1 cellular context compared by ENCODE assay signal in genomic region chr11:65418681-65419459, GRCh38.
A peak's percentile ranks its signal among the peaks of the same experiment; 100 is the strongest.
TF ChIP-seq lines count a peak whose summit lies in the region.

No MANE protein-coding gene starts in this region.

TF ChIP-seq in K562, 482 proteins besides CTCF, POLR2A, EP300 and RAD21 (continued from another document and continues in another):
- TF ChIP-seq, protein P1, sequence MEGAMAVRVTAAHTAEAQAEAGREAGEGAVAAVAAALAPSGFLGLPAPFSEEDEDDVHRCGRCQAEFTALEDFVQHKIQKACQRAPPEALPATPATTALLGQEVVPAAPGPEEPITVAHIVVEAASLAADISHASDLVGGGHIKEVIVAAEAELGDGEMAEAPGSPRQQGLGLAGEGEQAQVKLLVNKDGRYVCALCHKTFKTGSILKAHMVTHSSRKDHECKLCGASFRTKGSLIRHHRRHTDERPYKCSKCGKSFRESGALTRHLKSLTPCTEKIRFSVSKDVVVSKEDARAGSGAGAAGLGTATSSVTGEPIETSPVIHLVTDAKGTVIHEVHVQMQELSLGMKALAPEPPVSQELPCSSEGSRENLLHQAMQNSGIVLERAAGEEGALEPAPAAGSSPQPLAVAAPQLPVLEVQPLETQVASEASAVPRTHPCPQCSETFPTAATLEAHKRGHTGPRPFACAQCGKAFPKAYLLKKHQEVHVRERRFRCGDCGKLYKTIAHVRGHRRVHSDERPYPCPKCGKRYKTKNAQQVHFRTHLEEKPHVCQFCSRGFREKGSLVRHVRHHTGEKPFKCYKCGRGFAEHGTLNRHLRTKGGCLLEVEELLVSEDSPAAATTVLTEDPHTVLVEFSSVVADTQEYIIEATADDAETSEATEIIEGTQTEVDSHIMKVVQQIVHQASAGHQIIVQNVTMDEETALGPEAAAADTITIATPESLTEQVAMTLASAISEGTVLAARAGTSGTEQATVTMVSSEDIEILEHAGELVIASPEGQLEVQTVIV (CRISPR knock-in tag; IDR thresholded peaks at IDR 0.05; ENCODE audit: borderline replicate concordance), result no peak
- TF ChIP-seq MLLT1 (IDR thresholded peaks at IDR 0.05) (peak; percentile 53 to 86), CSDE1 (IDR thresholded peaks at IDR 0.05) (no peak), MTF1 (CRISPR knock-in tag; IDR thresholded peaks at IDR 0.05; ENCODE audit: borderline replicate concordance) (0 out of 2 replicates have a peak, but pooled peaks have one; percentile 28), HNRNPH1 (optimal IDR thresholded peaks at IDR 0.05; ENCODE audit: low read depth, low read length) (no peak), ZNF280A (IDR thresholded peaks at IDR 0.05; ENCODE audit: low read depth, partially characterized antibody) (no peak), ZNF146 (CRISPR knock-in tag; IDR thresholded peaks at IDR 0.05; ENCODE audit: unreplicated experiment) (no peak), BHLHE40 (IDR thresholded peaks at IDR 0.05; ENCODE audit: low read length) (peak; percentile 95), GATAD2B (IDR thresholded peaks at IDR 0.05; ENCODE audit: borderline replicate concordance) (no peak), SFPQ (IDR thresholded peaks at IDR 0.05; ENCODE audit: low read depth, low read length) (no peak), ZBTB5 (IDR thresholded peaks at IDR 0.05) (no peak), TCFL5 (CRISPR knock-in tag; conservative IDR thresholded peaks at IDR 0.05) (no peak), RERE (CRISPR knock-in tag; IDR thresholded peaks at IDR 0.05; ENCODE audit: borderline replicate concordance) (no peak), RFX7 (CRISPR knock-in tag; IDR thresholded peaks at IDR 0.05) (no peak), ARID1B (IDR thresholded peaks at IDR 0.05) (peak; percentile 82), HSF4 (CRISPR knock-in tag; IDR thresholded peaks at IDR 0.05; ENCODE audit: borderline replicate concordance) (peak; percentile 55; the same call in 1 of the 2 replicates), NEUROD1 (IDR thresholded peaks at IDR 0.05; ENCODE audit: borderline replicate concordance, low read depth, low read length, partially characterized antibody) (no peak), CHAMP1 (IDR thresholded peaks at IDR 0.05) (no peak), TSHZ1 (CRISPR knock-in tag; IDR thresholded peaks at IDR 0.05) (no peak), ZNF165 (CRISPR knock-in tag; IDR thresholded peaks at IDR 0.05; ENCODE audit: borderline replicate concordance) (no peak; the same call in 1 of the 2 replicates), ZNF23 (CRISPR knock-in tag; IDR thresholded peaks at IDR 0.05) (no peak), NR1H2 (CRISPR knock-in tag; IDR thresholded peaks at IDR 0.05) (no peak), ZNF586 (CRISPR knock-in tag; conservative IDR thresholded peaks at IDR 0.05) (no peak), THRA (IDR thresholded peaks at IDR 0.05) (no peak), FOXP1 (CRISPR knock-in tag; IDR thresholded peaks at IDR 0.05) (peak; percentile 74), ZFX (CRISPR knock-in tag; IDR thresholded peaks at IDR 0.05) (no peak), FUS (optimal IDR thresholded peaks at IDR 0.05; ENCODE audit: low read depth, low read length) (no peak), FIP1L1 (IDR thresholded peaks at IDR 0.05; ENCODE audit: low read depth, low read length, poor library complexity, severe bottlenecking) (no peak), STAT5A (IDR thresholded peaks at IDR 0.05; ENCODE audit: borderline replicate concordance, low read length) (no peak; the same call in 1 of the 2 replicates), ZNF282 (CRISPR knock-in tag; IDR thresholded peaks at IDR 0.05) (no peak), ADNP (tag; IDR thresholded peaks at IDR 0.05) (no peak), CHCHD3 (CRISPR knock-in tag; IDR thresholded peaks at IDR 0.05) (no peak), ZBED1 (IDR thresholded peaks at IDR 0.05) (no peak)
